In genomic region chr2:202135111-202135874, GRCh38 we compare ENCODE assay signal across 11 cellular contexts.
DNase-seq lines count a peak whose midpoint lies in the region; ATAC-seq, FAIRE-seq and TF ChIP-seq lines count a peak whose summit lies in the region.
"Had no signal": no experiment of that assay in that cellular context is flagged by ENCODE, and none has a peak within 500 bp of the region (broad histone marks: within the 10 kb centered on the region; RNA-seq: fewer than 3 reads in every experiment).

No MANE protein-coding gene starts in this region.

- peaks cover 0 to 2% of the 10 kb centered on the region in 2 donors for H3K4me1 ChIP-seq in small intestine (ENCODE audit: control insufficient read depth in 2 of 2, insufficient read depth in 1 of 2, low read depth in 1 of 2, low read length in 1 of 2)

- peak overlapping the region; percentile 60 for H3K27ac ChIP-seq in brain microvascular endothelial cell
- peak overlapping the region in 1 of 2 donors; percentile 42 for H3K27ac ChIP-seq in small intestine (ENCODE audit: low read depth in 1 of 2, low read length in 1 of 2)

- POLR2A ChIA-PET in activated CD4-positive, alpha-beta T cell treated with anti-CD3 and anti-CD28 coated beads for 36 hours (lab: Charles Lee), result no interaction called here
- POLR2A ChIA-PET in activated CD8-positive, alpha-beta T cell treated with anti-CD3 and anti-CD28 coated beads for 36 hours (lab: Charles Lee), result interaction anchor here (0.6 kb wide), 1 partner anchor 613 kb away, joined by 3 read pairs; no protein-coding TSS in a partner anchor

- H3K27me3 ChIP-seq in brain microvascular endothelial cell (replicated peaks) (no peaks in the 10 kb centered on the region), kidney epithelial cell (ENCODE audit: control insufficient read depth, insufficient read depth, low read length) (no peaks in the 10 kb centered on the region), small intestine (ENCODE audit: control insufficient read depth in 2 of 2, insufficient read depth in 2 of 2, low read length in 2 of 2) (no peaks in the 10 kb centered on the region)

- intact Hi-C loops in activated CD4-positive, alpha-beta T cell treated with anti-CD3 and anti-CD28 coated beads for 36 hours (cut with DNase I, micrococcal nuclease), result no loop called here
- intact Hi-C loops in activated CD8-positive, alpha-beta T cell treated with anti-CD3 and anti-CD28 coated beads for 36 hours (cut with micrococcal nuclease), result no loop called here

- ATAC-seq in activated CD4-positive, alpha-beta T cell treated with anti-CD3 and anti-CD28 coated beads for 36 hours, result no peak
- ATAC-seq in HG02840 (IDR thresholded peaks at IDR 0.05; ENCODE audit: low FRiP score, unreplicated experiment), result no peak
- ATAC-seq in activated CD8-positive, alpha-beta T cell treated with anti-CD3 and anti-CD28 coated beads for 36 hours, result no peak

- H3K4me3 ChIP-seq in brain microvascular endothelial cell (ENCODE audit: low read depth, low read length) (no peak overlapping the region), kidney epithelial cell (ENCODE audit: low read depth, low read length) (no peak overlapping the region), small intestine (ENCODE audit: low read depth in 1 of 2, low read length in 2 of 2) (no peak overlapping the region)

- H3K27ac Mint-ChIP-seq in activated CD4-positive, alpha-beta T cell treated with anti-CD3 and anti-CD28 coated beads for 36 hours, result no peak overlapping the region
- no peak overlapping the region for H3K27ac Mint-ChIP-seq in activated CD8-positive, alpha-beta T cell treated with anti-CD3 and anti-CD28 coated beads for 36 hours
- H3K27ac Mint-ChIP-seq: IgD-negative memory B cell had no signal

- CTCF ChIA-PET in activated CD4-positive, alpha-beta T cell treated with anti-CD3 and anti-CD28 coated beads for 36 hours (lab: Charles Lee), result interaction anchor here (0.5 to 0.6 kb wide), 2 partner anchors 36 to 40 kb away, joined by 3 read pairs; no protein-coding TSS in a partner anchor
- CTCF ChIA-PET in activated CD8-positive, alpha-beta T cell treated with anti-CD3 and anti-CD28 coated beads for 36 hours (lab: Charles Lee), result interaction anchor here (0.9 to 1.2 kb wide), 2 partner anchors 9 to 43 kb away, joined by 3 read pairs; no protein-coding TSS in a partner anchor

- H3K4me1 Mint-ChIP-seq in activated CD4-positive, alpha-beta T cell treated with anti-CD3 and anti-CD28 coated beads for 36 hours, result no peaks in the 10 kb centered on the region
- H3K4me1 Mint-ChIP-seq in activated CD8-positive, alpha-beta T cell treated with anti-CD3 and anti-CD28 coated beads for 36 hours (ENCODE audit: low read depth), result no peaks in the 10 kb centered on the region
- H3K4me1 Mint-ChIP-seq: IgD-negative memory B cell had no signal

- H3K36me3 ChIP-seq in brain microvascular endothelial cell (replicated peaks) (no peaks in the 10 kb centered on the region), kidney epithelial cell (ENCODE audit: control insufficient read depth, insufficient read depth, low read length) (no peaks in the 10 kb centered on the region), small intestine (ENCODE audit: control insufficient read depth in 2 of 2, insufficient read depth in 2 of 2, low read length in 2 of 2) (no peaks in the 10 kb centered on the region)

- in situ Hi-C loops in brain microvascular endothelial cell (cut with HindIII; ENCODE audit: low pct_ligation_motif_present, low sequenced_read_pairs), result no loop called here

- FAIRE-seq in small intestine (lab: Jason Lieb, UNC), result no peak

- no peaks in the 10 kb centered on the region for H3K9me3 ChIP-seq in small intestine (ENCODE audit: control insufficient read depth, low read depth)

- no peaks in the 10 kb centered on the region for H3K9me3 Mint-ChIP-seq in activated CD4-positive, alpha-beta T cell treated with anti-CD3 and anti-CD28 coated beads for 36 hours (ENCODE audit: low read depth)
- H3K9me3 Mint-ChIP-seq in activated CD8-positive, alpha-beta T cell treated with anti-CD3 and anti-CD28 coated beads for 36 hours, result no peaks in the 10 kb centered on the region
- H3K9me3 Mint-ChIP-seq: IgD-negative memory B cell had no signal

- no peak overlapping the region for H3K4me3 Mint-ChIP-seq in activated CD4-positive, alpha-beta T cell treated with anti-CD3 and anti-CD28 coated beads for 36 hours
- no peak overlapping the region for H3K4me3 Mint-ChIP-seq in activated CD8-positive, alpha-beta T cell treated with anti-CD3 and anti-CD28 coated beads for 36 hours
- H3K4me3 Mint-ChIP-seq: IgD-negative memory B cell had no signal

- no peaks in the 10 kb centered on the region for H3K36me3 Mint-ChIP-seq in activated CD4-positive, alpha-beta T cell treated with anti-CD3 and anti-CD28 coated beads for 36 hours (ENCODE audit: low read depth)
- no peaks in the 10 kb centered on the region for H3K36me3 Mint-ChIP-seq in activated CD8-positive, alpha-beta T cell treated with anti-CD3 and anti-CD28 coated beads for 36 hours (ENCODE audit: low read depth)

- 11 to 34% (median 32%) methylated on average over 4 of the region's 4 CpGs for WGBS in small intestine, 3 donors

- TF ChIP-seq CTCF in brain microvascular endothelial cell (IDR thresholded peaks at IDR 0.05; ENCODE audit: low read depth, low read length, missing control alignments) (peak; percentile 12), kidney epithelial cell (IDR thresholded peaks at IDR 0.05; ENCODE audit: insufficient read depth, low read length, poor library complexity, severe bottlenecking) (no peak)
- no peak for TF ChIP-seq CTCF in activated CD8-positive, alpha-beta T cell treated with anti-CD3 and anti-CD28 coated beads for 36 hours (IDR thresholded peaks at IDR 0.05)

- peak; percentile 99 for DNase-seq in GM04504 (ENCODE audit: low read depth)
- peak; percentile 99 for DNase-seq in brain microvascular endothelial cell
- peak; percentile 60 for DNase-seq in kidney epithelial cell (ENCODE audit: low read depth)
- DNase-seq in small intestine, result peak; percentile 8
- no peak for DNase-seq in activated CD4-positive, alpha-beta T cell treated with anti-CD3 and anti-CD28 coated beads for 36 hours
- DNase-seq in activated CD8-positive, alpha-beta T cell treated with anti-CD3 and anti-CD28 coated beads for 36 hours, result no peak
- no peak for DNase-seq in activated naive CD4-positive, alpha-beta T cell treated with Interleukin-2 at 50 U/mL for 16 hours
- DNase-seq: GDM1, retina had no signal

- no peaks in the 10 kb centered on the region for H3K27me3 Mint-ChIP-seq in activated CD4-positive, alpha-beta T cell treated with anti-CD3 and anti-CD28 coated beads for 36 hours
- no peaks in the 10 kb centered on the region for H3K27me3 Mint-ChIP-seq in activated CD8-positive, alpha-beta T cell treated with anti-CD3 and anti-CD28 coated beads for 36 hours
- H3K27me3 Mint-ChIP-seq: IgD-negative memory B cell had no signal

Comparison
In these comparisons a context has a peak if more than half of its experiments do, and no peak if none do; other contexts are left out.
1. DNase-seq: peak in GM04504 (single experiment), brain microvascular endothelial cell (single experiment), kidney epithelial cell (single experiment) and small intestine (single experiment); none in activated CD4-positive, alpha-beta T cell treated with anti-CD3 and anti-CD28 coated beads for 36 hours (single experiment), activated CD8-positive, alpha-beta T cell treated with anti-CD3 and anti-CD28 coated beads for 36 hours (single experiment) and activated naive CD4-positive, alpha-beta T cell treated with Interleukin-2 at 50 U/mL for 16 hours (single experiment).